Comparison of ENCODE assay signal across 8 cellular contexts in genomic region chr19:13872695-13873389, GRCh38. TPM values are rescaled to one million over a fixed set of nuclear protein-coding genes. Genes with fewer than 3 reads are reported as not detected.
DNase-seq lines count a peak whose midpoint lies in the region; ATAC-seq and TF ChIP-seq lines count a peak whose summit lies in the region.

No MANE protein-coding gene starts in this region.

- DNase-seq in GM12864 (ENCODE audit: low read depth), result no peak
- DNase-seq in RPMI7951 (ENCODE audit: low read depth), result peak; percentile 35
- DNase-seq in effector memory CD4-positive, alpha-beta T cell, result no peak
- DNase-seq in natural killer cell, result no peak
- DNase-seq in NCI-H2107 (lab: John Stamatoyannopoulos, UW), result no peak

- peak; percentile 75 to 90 (median 85) for ATAC-seq in natural killer cell
- ATAC-seq in HG03135 (IDR thresholded peaks at IDR 0.05; ENCODE audit: unreplicated experiment), result no peak
- ATAC-seq in HG02610 (IDR thresholded peaks at IDR 0.05; ENCODE audit: unreplicated experiment), result no peak
- no peak for ATAC-seq in HG02798 (IDR thresholded peaks at IDR 0.05; ENCODE audit: poor library complexity, unreplicated experiment)

- H3K27me3 Mint-ChIP-seq in natural killer cell (ENCODE audit: low read depth in 2 of 2), result peaks cover 0 to 17% of the 10 kb centered on the region in 2 donors

- no peaks in the 10 kb centered on the region for H3K9me3 Mint-ChIP-seq in natural killer cell

- H3K36me3 ChIP-seq in effector memory CD4-positive, alpha-beta T cell (ENCODE audit: control insufficient read depth, insufficient read depth, low read length), result no peaks in the 10 kb centered on the region

- H3K27ac ChIP-seq in effector memory CD4-positive, alpha-beta T cell (ENCODE audit: insufficient read depth, low read length, poor library complexity, severe bottlenecking), result no peak overlapping the region

- H3K4me1 ChIP-seq in effector memory CD4-positive, alpha-beta T cell (ENCODE audit: control insufficient read depth, insufficient read depth, low read length, poor library complexity, severe bottlenecking), result peaks cover 7% of the 10 kb centered on the region

- TF ChIP-seq CTCF in GM12864 (IDR thresholded peaks at IDR 0.05; ENCODE audit: low read depth, low read length, missing control alignments) (peak; percentile 23), natural killer cell (IDR thresholded peaks at IDR 0.05) (peak; percentile 12)

- H3K4me3 Mint-ChIP-seq in natural killer cell, result peak overlapping the region; percentile 56

- H3K9me3 ChIP-seq in effector memory CD4-positive, alpha-beta T cell (ENCODE audit: control insufficient read depth, low read length), result no peaks in the 10 kb centered on the region

- H3K27ac Mint-ChIP-seq in natural killer cell, result peak overlapping the region in 1 of 2 donors; percentile 67

- peaks cover 9% of the 10 kb centered on the region for H3K27me3 ChIP-seq in effector memory CD4-positive, alpha-beta T cell (replicated peaks; ENCODE audit: control insufficient read depth, insufficient read depth, low read length, poor library complexity, severe bottlenecking)

- intact Hi-C loops in natural killer cell (cut with micrococcal nuclease), result no loop called here

- peaks cover 0 to 9% of the 10 kb centered on the region in 2 donors for H3K4me1 Mint-ChIP-seq in natural killer cell

- peak overlapping the region; percentile 19 for H3K4me3 ChIP-seq in GM12864 (ENCODE audit: low read depth, low read length)
- H3K4me3 ChIP-seq in effector memory CD4-positive, alpha-beta T cell (ENCODE audit: insufficient read depth, low read depth, low read length, poor library complexity, severe bottlenecking), result peak overlapping the region; percentile 29

- no peaks in the 10 kb centered on the region for H3K36me3 Mint-ChIP-seq in natural killer cell

RNA-seq across cellular contexts. Expression of gene NANOS3, which starts 4.1 kb away (rescaled TPM):
- 1.3 TPM in 1 of 2 replicates, not detected in the other for total RNA-seq in RPMI7951 (2014; rRNA removed; shearing (Covaris generic))
- total RNA-seq in natural killer cell, result 1 to 10 TPM; 2.6 to 6.3 (median 3.0) TPM

RNA-seq across cellular contexts. Expression of gene BRME1, which starts 33.1 kb away (rescaled TPM):
- 1.6 and 2.1 TPM in 2 replicates for total RNA-seq in RPMI7951 (2014; rRNA removed; shearing (Covaris generic))
- total RNA-seq in natural killer cell, result 1 to 10 TPM; 3.8 to 7.7 (median 4.0) TPM

RNA-seq across cellular contexts. Expression of gene CC2D1A, which starts 33.2 kb away (rescaled TPM):
- 14.7 and 15.7 TPM in 2 replicates for total RNA-seq in RPMI7951 (2014; rRNA removed; shearing (Covaris generic))
- total RNA-seq in natural killer cell, result 10 to 100 TPM; 42.8 to 49.3 (median 48.4) TPM

Comparison
In these comparisons a context has a peak if more than half of its experiments do, and no peak if none do; other contexts are left out.
1. ATAC-seq: peak in natural killer cell (3 of 3); none in HG03135 (single experiment), HG02610 (single experiment) and HG02798 (single experiment).